In the genomic region with DNA sequence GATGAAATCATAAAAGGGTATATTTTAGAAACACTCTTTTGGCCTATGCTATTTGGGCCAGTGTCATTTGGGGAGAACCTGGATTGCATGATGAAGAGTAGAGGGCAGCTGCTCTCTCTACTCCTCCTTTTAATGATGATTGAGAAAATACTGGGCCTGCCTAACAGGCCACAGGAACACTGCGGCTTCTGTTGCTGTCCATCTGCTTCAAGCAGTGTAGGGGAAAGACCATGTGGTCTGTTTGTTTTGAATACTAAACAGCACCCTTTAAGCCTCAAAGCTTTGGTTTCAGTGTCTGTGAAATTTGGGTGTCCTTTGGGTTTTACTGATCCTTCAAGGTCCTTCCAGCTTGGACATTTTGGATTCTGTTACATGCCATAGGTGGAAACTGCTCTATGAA, we compare ENCODE assay signal across 18 cellular contexts.
"Had no signal": no experiment of that assay in that cellular context is flagged by ENCODE, and none has a peak within 500 bp of the region (broad histone marks: within the 10 kb centered on the region; RNA-seq: fewer than 3 reads in every experiment).

No MANE protein-coding gene starts in this region.

- H3K4me1 ChIP-seq: adrenal gland, breast epithelium, prostate gland, stomach, vagina had no signal

- H3K27me3 ChIP-seq: adrenal gland, breast epithelium, stomach, vagina had no signal

- DNase-seq: activated CD4-positive, alpha-beta T cell treated with anti-CD3 and anti-CD28 coated beads, Interleukin-2, amount 50 U/mL, for 4 hours; activated gamma-delta T cell; activated T-cell treated with anti-CD3 and anti-CD28 coated beads, Interleukin-2, amount 50 U/mL, for 72 hours; adrenal gland; effector CD4-positive, alpha-beta T cell; head of caudate nucleus; naive B cell; right cardiac atrium; small intestine; stimulated activated CD4-positive, alpha-beta T cell treated with anti-CD3 and anti-CD28 coated beads, Interleukin-4, amount 100 ng/mL, for 1 hour; stomach; WERI-Rb-1 had no signal

- H3K9me3 ChIP-seq: adrenal gland, breast epithelium, prostate gland, stomach, vagina had no signal

- H3K4me3 Mint-ChIP-seq: activated naive CD4-positive, alpha-beta T cell treated with anti-CD3 and anti-CD28 coated beads, Interleukin-2, amount 50 U/mL, for 24 hours; activated T-cell treated with anti-CD3 and anti-CD28 coated beads, Interleukin-2, amount 50 U/mL, for 72 hours; naive B cell had no signal

- H3K27ac Mint-ChIP-seq: activated naive CD4-positive, alpha-beta T cell treated with anti-CD3 and anti-CD28 coated beads, Interleukin-2, amount 50 U/mL, for 24 hours; activated T-cell treated with anti-CD3 and anti-CD28 coated beads, Interleukin-2, amount 50 U/mL, for 72 hours; naive B cell had no signal

- H3K27me3 Mint-ChIP-seq: activated naive CD4-positive, alpha-beta T cell treated with anti-CD3 and anti-CD28 coated beads, Interleukin-2, amount 50 U/mL, for 24 hours; naive B cell had no signal

- FAIRE-seq: astrocyte, keratinocyte, small intestine had no signal

- H3K27ac ChIP-seq: adrenal gland, prostate gland, stomach, vagina, WERI-Rb-1 had no signal

- H3K9me3 Mint-ChIP-seq: activated T-cell treated with anti-CD3 and anti-CD28 coated beads, Interleukin-2, amount 50 U/mL, for 72 hours had no signal

- ATAC-seq: activated T-cell treated with anti-CD3 and anti-CD28 coated beads, Interleukin-2, amount 50 U/mL, for 72 hours; right cardiac atrium had no signal

- H3K4me1 Mint-ChIP-seq: activated naive CD4-positive, alpha-beta T cell treated with anti-CD3 and anti-CD28 coated beads, Interleukin-2, amount 50 U/mL, for 24 hours; naive B cell had no signal

- H3K36me3 Mint-ChIP-seq: activated naive CD4-positive, alpha-beta T cell treated with anti-CD3 and anti-CD28 coated beads, Interleukin-2, amount 50 U/mL, for 24 hours; naive B cell had no signal

- H3K4me3 ChIP-seq: adrenal gland, breast epithelium, prostate gland, stomach, vagina had no signal

- H3K36me3 ChIP-seq: adrenal gland, breast epithelium, prostate gland, stomach, vagina, WERI-Rb-1 had no signal
